In genomic region chr14:76784881-76785280, GRCh38 we compare ENCODE assay signal across 8 cellular contexts. TPM values are rescaled to one million over a fixed set of nuclear protein-coding genes. Genes with fewer than 3 reads are reported as not detected.
DNase-seq lines count a peak whose midpoint lies in the region; ATAC-seq and TF ChIP-seq lines count a peak whose summit lies in the region.

No MANE protein-coding gene starts in this region.

- WGBS in upper lobe of left lung, 2 donors: 30 to 50% methylated on average over 2 of the region's 2 CpGs

- H3K36me3 ChIP-seq in OCI-LY1 (ENCODE audit: insufficient read depth, low read length): peaks cover 58% of the 10 kb centered on the region
- no peaks in the 10 kb centered on the region for H3K36me3 ChIP-seq in neural cell (ENCODE audit: insufficient read depth, low read length)
- H3K36me3 ChIP-seq in upper lobe of left lung: peaks cover 15 to 65% (median 41%) of the 10 kb centered on the region in 4 donors

- H3K4me3 ChIP-seq in OCI-LY1 (ENCODE audit: low read depth, low read length, poor library complexity, severe bottlenecking) (no peak overlapping the region), neural cell (ENCODE audit: low read length) (no peak overlapping the region), upper lobe of left lung (no peak overlapping the region)

- TF ChIP-seq POLR2A in upper lobe of left lung (IDR thresholded peaks at IDR 0.05): no peak

- H3K4me1 Mint-ChIP-seq in activated T-cell treated with anti-CD3 and anti-CD28 coated beads, Interleukin-2, amount 50 U/mL, for 4 hours (ENCODE audit: low read depth): peaks cover 14% of the 10 kb centered on the region

- no peaks in the 10 kb centered on the region for H3K27me3 Mint-ChIP-seq in activated T-cell treated with anti-CD3 and anti-CD28 coated beads, Interleukin-2, amount 50 U/mL, for 4 hours (ENCODE audit: low read depth)

- no peaks in the 10 kb centered on the region for H3K79me2 ChIP-seq in OCI-LY1 (ENCODE audit: insufficient read depth, low read length)
- H3K79me2 ChIP-seq in neural cell (replicated peaks; ENCODE audit: insufficient read depth, low read length): no peaks in the 10 kb centered on the region

- H3K27ac ChIP-seq in OCI-LY1 (ENCODE audit: low read depth, low read length, poor library complexity, severe bottlenecking) (no peak overlapping the region), neural cell (ENCODE audit: low read length) (no peak overlapping the region), upper lobe of left lung (peak overlapping the region in 1 of 4 donors; percentile 24)

- H3K27me3 ChIP-seq in OCI-LY1 (ENCODE audit: insufficient read depth, low read length) (no peaks in the 10 kb centered on the region), neural cell (ENCODE audit: insufficient read depth, low read depth, low read length) (no peaks in the 10 kb centered on the region), upper lobe of left lung (no peaks in the 10 kb centered on the region)

- TF ChIP-seq RAD21 in neural cell (conservative IDR thresholded peaks at IDR 0.05): no peak

- no peaks in the 10 kb centered on the region for H3K4me1 ChIP-seq in OCI-LY1 (ENCODE audit: insufficient read depth, low read length, severe bottlenecking)
- peaks cover 12 to 31% (median 23%) of the 10 kb centered on the region in 4 donors for H3K4me1 ChIP-seq in upper lobe of left lung

- no peaks in the 10 kb centered on the region for H3K9me3 Mint-ChIP-seq in activated T-cell treated with anti-CD3 and anti-CD28 coated beads, Interleukin-2, amount 50 U/mL, for 4 hours

- H3K9me2 ChIP-seq in OCI-LY1 (ENCODE audit: low read depth, low read length) (no peaks in the 10 kb centered on the region), neural cell (ENCODE audit: insufficient read depth, low read length) (no peaks in the 10 kb centered on the region)

- H3K4me2 ChIP-seq in OCI-LY1 (ENCODE audit: low read length): no peak overlapping the region
- H3K4me2 ChIP-seq in neural cell (ENCODE audit: low read length): no peak overlapping the region

- peak; percentile 62 for ATAC-seq in GM19025 (IDR thresholded peaks at IDR 0.05; ENCODE audit: low read depth, unreplicated experiment)
- peak; percentile 79 to 89 for ATAC-seq in activated T-cell treated with anti-CD3 and anti-CD28 coated beads, Interleukin-2, amount 50 U/mL, for 4 hours
- ATAC-seq in upper lobe of left lung (ENCODE audit: low FRiP score in 2 of 2): peak; percentile 79 to 93

- no peak overlapping the region for H3K4me3 Mint-ChIP-seq in activated T-cell treated with anti-CD3 and anti-CD28 coated beads, Interleukin-2, amount 50 U/mL, for 4 hours

- H3K9ac ChIP-seq in OCI-LY1 (ENCODE audit: low read length): no peak overlapping the region
- H3K9ac ChIP-seq in neural cell (ENCODE audit: low read length): no peak overlapping the region

- no peaks in the 10 kb centered on the region for H4K20me1 ChIP-seq in OCI-LY1 (ENCODE audit: insufficient read depth, low read length)
- H4K20me1 ChIP-seq in neural cell (ENCODE audit: insufficient read depth): no peaks in the 10 kb centered on the region

- DNase-seq in AG20443 (ENCODE audit: low spot score) (peak; percentile 92), HUDEP-2 (lab: John Stamatoyannopoulos, UW; ENCODE audit: unreplicated experiment in 76 of 76) (peak in 69 of 76 experiments; percentile 3 to 86 (median 58)), fibroblast of peridontal ligament (ENCODE audit: extremely low read depth) (peak; percentile 70), upper lobe of left lung (peak in 1 of 2 donors; percentile 75)
- DNase-seq in activated T-cell treated with anti-CD3 and anti-CD28 coated beads, Interleukin-2, amount 50 U/mL, for 4 hours: peak; percentile 52

- H3K9me3 ChIP-seq in OCI-LY1 (ENCODE audit: low read length) (no peaks in the 10 kb centered on the region), neural cell (ENCODE audit: low read length) (no peaks in the 10 kb centered on the region), upper lobe of left lung (no peaks in the 10 kb centered on the region)

- TF ChIP-seq CTCF in OCI-LY1 (IDR thresholded peaks at IDR 0.05; ENCODE audit: low read length): peak; percentile 77
- peak; percentile 43 for TF ChIP-seq CTCF in neural cell (IDR thresholded peaks at IDR 0.05; ENCODE audit: poor library complexity, severe bottlenecking)
- peak; percentile 61 to 90 (median 84) for TF ChIP-seq CTCF in upper lobe of left lung (IDR thresholded peaks at IDR 0.05)

- H3K36me3 Mint-ChIP-seq in activated T-cell treated with anti-CD3 and anti-CD28 coated beads, Interleukin-2, amount 50 U/mL, for 4 hours (ENCODE audit: insufficient read depth): peaks cover 23% of the 10 kb centered on the region

- TF ChIP-seq EP300 in neural cell (conservative IDR thresholded peaks at IDR 0.05; ENCODE audit: poor library complexity, severe bottlenecking) (no peak), upper lobe of left lung (IDR thresholded peaks at IDR 0.05) (no peak)

- no peaks in the 10 kb centered on the region for H3F3A ChIP-seq in OCI-LY1 (ENCODE audit: insufficient read depth, low read length)
- H3F3A ChIP-seq in neural cell (ENCODE audit: insufficient read depth, low read length, poor library complexity, severe bottlenecking): no peaks in the 10 kb centered on the region

- H2AFZ ChIP-seq in OCI-LY1 (ENCODE audit: low read length): no peak overlapping the region
- no peak overlapping the region for H2AFZ ChIP-seq in neural cell (ENCODE audit: low read depth, low read length)

TF ChIP-seq in neural cell, 6 proteins besides CTCF, POLR2A, EP300 and RAD21:
- TF ChIP-seq MXI1 (conservative IDR thresholded peaks at IDR 0.05; ENCODE audit: poor library complexity, severe bottlenecking) (no peak), SMC3 (conservative IDR thresholded peaks at IDR 0.05; ENCODE audit: poor library complexity) (no peak), EZH2 (IDR thresholded peaks at IDR 0.05; ENCODE audit: borderline replicate concordance, insufficient read depth, low read length, poor library complexity, severe bottlenecking) (no peak), TAF1 (IDR thresholded peaks at IDR 0.05; ENCODE audit: low read depth) (no peak), REST (IDR thresholded peaks at IDR 0.05; ENCODE audit: borderline replicate concordance) (no peak)

RNA-seq across cellular contexts. Expression of gene VASH1, which starts 23.6 kb away (rescaled TPM):
- total RNA-seq in activated T-cell treated with anti-CD3 and anti-CD28 coated beads, Interleukin-2, amount 50 U/mL, for 4 hours: 1 to 10 TPM; 1.8 to 2.6 (median 2.2) TPM
- 26.8 and 29.4 TPM in 2 replicates for polyA plus RNA-seq in neural cell
- polyA minus RNA-seq in neural cell: 46.3 and 50.2 TPM in 2 replicates
- total RNA-seq in upper lobe of left lung: 10 to 100 TPM; 12.0 to 53.5 (median 28.2) TPM

RNA-seq across cellular contexts. Expression of gene ANGEL1, which starts 27.8 kb away (rescaled TPM):
- total RNA-seq in activated T-cell treated with anti-CD3 and anti-CD28 coated beads, Interleukin-2, amount 50 U/mL, for 4 hours: 10 to 100 TPM; 12.5 to 17.3 (median 14.4) TPM
- 18.4 and 19.2 TPM in 2 replicates for polyA plus RNA-seq in neural cell
- 15.8 and 17.5 TPM in 2 replicates for polyA minus RNA-seq in neural cell
- 10 to 100 TPM; 13.8 to 35.6 (median 23.6) TPM for total RNA-seq in upper lobe of left lung

RNA-seq across cellular contexts. Expression of gene LRRC74A, which starts 41.3 kb away (rescaled TPM):
- total RNA-seq in activated T-cell treated with anti-CD3 and anti-CD28 coated beads, Interleukin-2, amount 50 U/mL, for 4 hours: not detected
- polyA plus RNA-seq in neural cell: not detected in 2 replicates
- polyA minus RNA-seq in neural cell: not detected in 2 replicates
- not detected for total RNA-seq in upper lobe of left lung
